Comparison of ENCODE assay signal across 1 cellular context in the genomic region with DNA sequence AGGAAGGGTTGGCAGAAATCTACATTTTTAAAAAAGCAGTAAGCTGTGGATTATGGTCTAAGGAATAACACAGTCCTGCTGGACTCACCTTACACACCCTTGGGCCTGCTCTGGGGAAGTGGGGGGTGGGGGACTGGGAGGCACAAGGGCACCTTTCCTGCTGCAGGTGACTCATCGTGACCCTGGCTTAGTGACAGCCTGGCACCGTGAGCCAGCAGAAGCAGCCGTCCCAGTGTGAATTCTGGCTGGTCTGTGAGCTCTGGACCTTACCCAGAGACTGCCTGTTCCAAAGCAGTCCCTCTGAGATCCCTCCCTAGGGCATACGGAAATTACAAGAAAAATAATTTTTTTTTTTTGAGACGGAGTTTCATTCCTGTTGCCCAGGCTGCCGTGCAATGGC.
TF ChIP-seq lines count a peak whose summit lies in the region.

No MANE protein-coding gene starts in this region.

TF ChIP-seq in GM12878, 131 proteins besides CTCF, POLR2A, EP300 and RAD21:
- no peak for TF ChIP-seq SIX5 (IDR thresholded peaks at IDR 0.05; ENCODE audit: low read depth, low read length, severe bottlenecking)
- TF ChIP-seq, protein P1, sequence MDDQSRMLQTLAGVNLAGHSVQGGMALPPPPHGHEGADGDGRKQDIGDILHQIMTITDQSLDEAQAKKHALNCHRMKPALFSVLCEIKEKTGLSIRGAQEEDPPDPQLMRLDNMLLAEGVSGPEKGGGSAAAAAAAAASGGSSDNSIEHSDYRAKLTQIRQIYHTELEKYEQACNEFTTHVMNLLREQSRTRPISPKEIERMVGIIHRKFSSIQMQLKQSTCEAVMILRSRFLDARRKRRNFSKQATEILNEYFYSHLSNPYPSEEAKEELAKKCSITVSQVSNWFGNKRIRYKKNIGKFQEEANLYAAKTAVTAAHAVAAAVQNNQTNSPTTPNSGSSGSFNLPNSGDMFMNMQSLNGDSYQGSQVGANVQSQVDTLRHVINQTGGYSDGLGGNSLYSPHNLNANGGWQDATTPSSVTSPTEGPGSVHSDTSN (IDR thresholded peaks at IDR 0.05; ENCODE audit: insufficient replicate concordance, low read depth, low read length), result peak; percentile 9
